ENCODE assay signal across 1 cellular context in genomic region chr10:102408081-102408727, GRCh38.
TF ChIP-seq lines count a peak whose summit lies in the region.

No MANE protein-coding gene starts in this region.

TF ChIP-seq in GM12878, 131 proteins besides CTCF, POLR2A, EP300 and RAD21:
- peak; percentile 63; the same call in 1 of the 2 replicates for TF ChIP-seq POLR2AphosphoS5 (IDR thresholded peaks at IDR 0.05; ENCODE audit: low read length)
- TF ChIP-seq BRCA1 (IDR thresholded peaks at IDR 0.05; ENCODE audit: low read depth, low read length), result no peak
- no peak for TF ChIP-seq PAX8 (IDR thresholded peaks at IDR 0.05)
